Comparison of ENCODE assay signal across 9 cellular contexts in the genomic region with DNA sequence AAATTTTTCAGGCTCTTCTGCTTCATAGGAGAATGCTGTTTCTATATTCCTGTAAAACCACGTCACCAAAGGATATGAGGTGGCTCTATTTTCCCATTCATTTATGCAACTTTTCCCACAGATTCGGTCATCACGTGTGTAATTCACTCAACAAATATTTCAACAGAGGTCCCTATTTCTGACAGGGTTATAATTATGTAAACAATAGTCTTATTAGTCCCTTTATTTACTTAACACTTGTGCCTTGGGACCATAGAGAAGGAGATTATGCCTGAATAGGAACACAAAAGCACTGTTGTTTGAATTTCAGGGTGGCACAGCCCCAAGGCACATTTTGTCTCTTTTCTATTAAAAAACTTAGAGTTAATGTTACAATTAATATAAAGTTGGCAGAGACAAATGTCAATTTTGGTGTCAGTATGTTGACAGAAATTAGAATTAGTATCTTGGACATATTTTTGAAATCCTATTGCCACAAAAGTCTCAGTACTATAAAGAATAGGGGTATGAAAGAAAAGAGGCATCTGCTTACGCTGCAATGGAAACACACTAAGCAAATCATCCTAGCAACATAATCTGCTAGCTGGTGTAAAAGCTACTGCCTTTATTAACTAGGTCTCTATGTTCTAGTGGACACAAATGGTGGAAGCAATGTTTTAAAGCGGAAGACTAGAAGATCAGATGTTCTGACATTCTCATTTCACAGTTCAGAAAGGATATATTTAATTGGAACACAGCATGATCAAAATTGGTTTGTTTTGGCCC.
DNase-seq lines count a peak whose midpoint lies in the region; TF ChIP-seq lines count a peak whose summit lies in the region.
"Had no signal": no experiment of that assay in that cellular context is flagged by ENCODE, and none has a peak within 500 bp of the region (broad histone marks: within the 10 kb centered on the region; RNA-seq: fewer than 3 reads in every experiment).

No MANE protein-coding gene starts in this region.

- H3K4me2 ChIP-seq in mesendoderm (ENCODE audit: low read length): no peak overlapping the region

- no peak overlapping the region for H4K8ac ChIP-seq in mesendoderm (ENCODE audit: low read depth, low read length)

- H3K4me3 ChIP-seq in WERI-Rb-1 (ENCODE audit: low read depth, low read length) (no peak overlapping the region), prostate gland (no peak overlapping the region), mesendoderm (ENCODE audit: low read length) (no peak overlapping the region), ascending aorta (no peak overlapping the region)

- no peaks in the 10 kb centered on the region for H3K9me3 ChIP-seq in WERI-Rb-1 (ENCODE audit: severe bottlenecking)
- H3K9me3 ChIP-seq in prostate gland: no peaks in the 10 kb centered on the region
- no peaks in the 10 kb centered on the region for H3K9me3 ChIP-seq in ascending aorta

- no peak overlapping the region for H2BK120ac ChIP-seq in mesendoderm (ENCODE audit: low read depth, low read length)

- no peak overlapping the region for H3K23ac ChIP-seq in mesendoderm (ENCODE audit: low read length)

- 86% methylated on average over 5 of the region's 5 CpGs for WGBS in prostate gland
- WGBS in mesendoderm (ENCODE audit: extremely low coverage, insufficient coverage, low lambda C conversion rate): no CpG with 5 or more reads among the region's 5 CpGs

- TF ChIP-seq CTCF in WERI-Rb-1 (IDR thresholded peaks at IDR 0.05; ENCODE audit: low read depth, low read length) (no peak), prostate gland (IDR thresholded peaks at IDR 0.05) (no peak), ascending aorta (IDR thresholded peaks at IDR 0.05) (no peak)

- TF ChIP-seq POLR2A in prostate gland (IDR thresholded peaks at IDR 0.05): no peak

- no peaks in the 10 kb centered on the region for H3K36me3 ChIP-seq in WERI-Rb-1
- H3K36me3 ChIP-seq in prostate gland: no peaks in the 10 kb centered on the region
- no peaks in the 10 kb centered on the region for H3K36me3 ChIP-seq in mesendoderm (ENCODE audit: control insufficient read depth, insufficient read depth, low read length)
- H3K36me3 ChIP-seq in ascending aorta: no peaks in the 10 kb centered on the region

- H2BK15ac ChIP-seq in mesendoderm (replicated peaks; ENCODE audit: low read depth): no peak overlapping the region

- H3K79me2 ChIP-seq in mesendoderm (ENCODE audit: control insufficient read depth, insufficient read depth, low read length): no peaks in the 10 kb centered on the region

- intact Hi-C loops in prostate gland (cut with DNase I) (no loop called here), ascending aorta (cut with DNase I) (loop anchor here (10.0 kb wide), 1 partner anchor 360 kb away; no protein-coding TSS in a partner anchor)

- H4K5ac ChIP-seq in mesendoderm (ENCODE audit: low read length): no peak overlapping the region

- no peaks in the 10 kb centered on the region for H3K79me1 ChIP-seq in mesendoderm (ENCODE audit: low read length)

- H2AK5ac ChIP-seq in mesendoderm (ENCODE audit: low read length): no peak overlapping the region

- no peak overlapping the region for H3K56ac ChIP-seq in mesendoderm (ENCODE audit: low read length)

- H3K4me1 ChIP-seq in prostate gland (replicated peaks) (no peaks in the 10 kb centered on the region), mesendoderm (ENCODE audit: control insufficient read depth, low read depth, low read length) (no peaks in the 10 kb centered on the region), ascending aorta (peaks cover 2 to 3% of the 10 kb centered on the region in 2 donors)

- H3K9ac ChIP-seq in mesendoderm (ENCODE audit: low read length): no peak overlapping the region

- H2BK5ac ChIP-seq in mesendoderm (ENCODE audit: low read length): no peak overlapping the region

- H3K27ac ChIP-seq in WERI-Rb-1 (peak overlapping the region; percentile 27), layer of hippocampus (ENCODE audit: low read depth, low read length) (peak overlapping the region; percentile 85), prostate gland (no peak overlapping the region), mesendoderm (ENCODE audit: low read depth, low read length) (no peak overlapping the region), ascending aorta (no peak overlapping the region)
- H3K27ac ChIP-seq: C4-2B had no signal

- no peaks in the 10 kb centered on the region for H3K27me3 ChIP-seq in WERI-Rb-1 (ENCODE audit: insufficient read depth, low read depth, severe bottlenecking)
- H3K27me3 ChIP-seq in layer of hippocampus (ENCODE audit: control insufficient read depth, insufficient read depth, low read length): no peaks in the 10 kb centered on the region
- no peaks in the 10 kb centered on the region for H3K27me3 ChIP-seq in prostate gland (replicated peaks; ENCODE audit: insufficient read depth)
- H3K27me3 ChIP-seq in mesendoderm (ENCODE audit: insufficient read depth, low read length, poor library complexity): no peaks in the 10 kb centered on the region
- H3K27me3 ChIP-seq in ascending aorta: no peaks in the 10 kb centered on the region

- H3K4ac ChIP-seq in mesendoderm (ENCODE audit: low read depth, low read length): no peak overlapping the region

- no peak overlapping the region for H3K18ac ChIP-seq in mesendoderm (ENCODE audit: low read length)

- DNase-seq in DMS153 treated with DMSO at 0.1 percent for 48 hours (lab: John Stamatoyannopoulos, UW; ENCODE audit: unreplicated experiment) (peak; percentile 62), NCI-H1105 (lab: John Stamatoyannopoulos, UW) (peak; percentile 50), WERI-Rb-1 (no peak), prostate gland (ENCODE audit: low spot score) (no peak), mesendoderm (no peak), ascending aorta (ENCODE audit: low spot score in 2 of 2) (no peak), COLO668 (lab: John Stamatoyannopoulos, UW; ENCODE audit: unreplicated experiment) (no peak)

Comparison
In these comparisons a context has a peak if more than half of its experiments do, and no peak if none do; other contexts are left out.
1. DNase-seq: peak in DMS153 treated with DMSO at 0.1 percent for 48 hours (single experiment) and NCI-H1105 (single experiment); none in WERI-Rb-1 (single experiment), prostate gland (single experiment), mesendoderm (single experiment), ascending aorta (0 of 2) and COLO668 (single experiment).
2. H3K27ac ChIP-seq: peak in WERI-Rb-1 (single experiment) and layer of hippocampus (single experiment); none in prostate gland (0 of 2), mesendoderm (single experiment) and ascending aorta (0 of 2).